Comparison of ENCODE assay signal across 8 cellular contexts in the genomic region with DNA sequence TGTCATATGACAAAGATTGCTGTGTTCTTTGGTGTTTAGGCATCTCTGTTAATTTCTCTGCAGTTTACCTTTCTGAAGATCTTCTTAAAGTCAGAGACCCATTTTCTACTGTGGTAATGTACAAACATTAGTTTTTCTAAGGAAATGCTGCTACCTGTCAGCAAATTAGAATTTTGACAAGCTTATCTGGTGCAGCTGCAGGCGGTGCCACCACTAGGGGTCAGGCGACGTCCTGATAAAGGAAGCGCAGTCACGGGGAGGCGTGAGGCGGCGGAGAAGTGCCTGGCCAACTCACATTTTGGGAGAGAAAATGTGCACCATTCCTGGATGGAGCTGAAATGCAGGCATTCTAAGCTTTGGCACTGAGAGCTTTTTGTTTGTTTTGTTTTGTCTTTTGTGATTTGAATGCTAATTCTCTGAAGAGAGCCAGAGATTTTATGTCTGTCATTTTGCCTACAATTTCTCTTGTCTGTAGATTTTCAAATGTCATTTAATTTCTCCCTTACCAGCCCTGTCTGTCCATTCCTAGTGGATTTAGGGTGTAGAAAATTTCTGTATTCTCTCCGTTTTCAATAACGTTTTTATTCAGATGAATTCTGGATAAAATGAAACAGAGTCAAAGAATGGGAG. TPM values are rescaled to one million over a fixed set of nuclear protein-coding genes. Genes with fewer than 3 reads are reported as not detected.
A peak's percentile ranks its signal among the peaks of the same experiment; 100 is the strongest.
DNase-seq lines count a peak whose midpoint lies in the region; ATAC-seq and TF ChIP-seq lines count a peak whose summit lies in the region.

No MANE protein-coding gene starts in this region.

- DNase-seq in GM04504 (ENCODE audit: low read depth), result peak; percentile 21
- peak; percentile 69 for DNase-seq in HCT116 (ENCODE audit: low read depth, low spot score)
- peak; percentile 62 for DNase-seq in NCI-H1048 (lab: John Stamatoyannopoulos, UW)
- peak; percentile 38 to 77 (median 62) for DNase-seq in T-helper 1 cell
- peak; percentile 47 for DNase-seq in activated naive CD8-positive, alpha-beta T cell treated with anti-CD3 and anti-CD28 coated beads, Interleukin-2, amount 50 U/mL, for 16 hours (ENCODE audit: low read depth, low spot score)
- peak; percentile 77 to 83 for DNase-seq in heart right ventricle
- DNase-seq in retinal pigment epithelial cell (ENCODE audit: low read depth), result no peak
- no peak for DNase-seq in GF-D8 (lab: John Stamatoyannopoulos, UW)

- no peak overlapping the region for H3K9ac ChIP-seq in HCT116 (ENCODE audit: low read length)

- TF ChIP-seq POLR2A in HCT116 (IDR thresholded peaks at IDR 0.05; ENCODE audit: borderline replicate concordance, extremely low read depth, insufficient read depth, insufficient read length), result no peak

- intact Hi-C loops in HCT116 (cut with micrococcal nuclease) (loop anchor here (1.0 to 5.0 kb wide), 3 partner anchors 77 to 494 kb away; no protein-coding TSS in a partner anchor), heart right ventricle (cut with DNase I) (loop anchor here in 8 of 10 donors (1.0 to 10.0 kb wide), 12 partner anchors 63 to 359 kb away; no protein-coding TSS in a partner anchor)

- no TSS peak for BruUV-seq in HCT116 (replicated peaks; lab: Mats Ljungman, UMichigan)

- H3K9me3 ChIP-seq in HCT116 (ENCODE audit: control insufficient read depth in 1 of 2, insufficient read depth in 1 of 2, low read depth in 1 of 2, low read length in 2 of 2) (no peaks in the 10 kb centered on the region), heart right ventricle (peaks cover 0 to 4% (median 0%) of the 10 kb centered on the region in 11 donors)

- H4K20me1 ChIP-seq in HCT116 (ENCODE audit: insufficient read depth), result no peaks in the 10 kb centered on the region

- CTCF ChIA-PET in HCT116 (lab: Charles Lee), result interaction anchor here (0.9 to 2.2 kb wide), 21 partner anchors 8 to 369 kb away, joined by 3 to 35 read pairs (median 4); a partner anchor contains a TSS

- TF ChIP-seq RAD21 in HCT116 (IDR thresholded peaks at IDR 0.05; ENCODE audit: low read depth), result peak; percentile 92

- H2AFZ ChIP-seq in HCT116 (ENCODE audit: low read depth, low read length, poor library complexity, severe bottlenecking), result peak overlapping the region; percentile 94

- no peaks in the 10 kb centered on the region for H3K27me3 ChIP-seq in HCT116 (ENCODE audit: insufficient read depth, low read length)
- H3K27me3 ChIP-seq in heart right ventricle, result peaks cover 0 to 14% (median 0%) of the 10 kb centered on the region in 7 donors

- H3K4me3 ChIP-seq in HCT116 (replicated peaks in 1 of 2; ENCODE audit: low read depth in 1 of 2, low read length in 2 of 2) (no peak overlapping the region), heart right ventricle (no peak overlapping the region), retinal pigment epithelial cell (ENCODE audit: low read length) (no peak overlapping the region)

- H3K79me2 ChIP-seq in HCT116 (ENCODE audit: insufficient read depth, low read length), result no peaks in the 10 kb centered on the region

- peak overlapping the region; percentile 29 for H3K4me2 ChIP-seq in HCT116 (ENCODE audit: low read length)

- no peak overlapping the region for H3K27ac ChIP-seq in HCT116 (ENCODE audit: low read depth, low read length)
- no peak overlapping the region for H3K27ac ChIP-seq in heart right ventricle

- ATAC-seq in HCT116, result peak; percentile 95
- ATAC-seq in heart right ventricle, result peak in 7 of 8 donors; percentile 81 to 91 (median 84)

- POLR2A ChIA-PET in HCT116 (lab: Charles Lee), result no interaction called here

- no peaks in the 10 kb centered on the region for H3K9me2 ChIP-seq in HCT116 (ENCODE audit: insufficient read depth)

- H3K4me1 ChIP-seq in HCT116 (ENCODE audit: control insufficient read depth in 1 of 2, insufficient read depth in 2 of 2, low read length in 2 of 2), result peaks cover 0 to 14% of the 10 kb centered on the region in 2 experiments; a peak in 2 of 4 replicates
- peaks cover 0 to 7% (median 0%) of the 10 kb centered on the region in 9 donors for H3K4me1 ChIP-seq in heart right ventricle

- TF ChIP-seq CTCF in HCT116 (IDR thresholded peaks at IDR 0.05 in 2 of 3, conservative IDR thresholded peaks at IDR 0.05 in 1 of 3; ENCODE audit: borderline replicate concordance in 1 of 3, insufficient read depth in 1 of 3, low read depth in 2 of 3, low read length in 2 of 3), result peak; percentile 81 to 98 (median 94)
- peak; percentile 84 to 96 (median 91) for TF ChIP-seq CTCF in heart right ventricle (IDR thresholded peaks at IDR 0.05)
- TF ChIP-seq CTCF in retinal pigment epithelial cell (conservative IDR thresholded peaks at IDR 0.05; ENCODE audit: low read depth, low read length), result peak; percentile 97

- H3K36me3 ChIP-seq in HCT116 (ENCODE audit: control insufficient read depth in 1 of 2, insufficient read depth in 2 of 2, low read length in 2 of 2) (no peaks in the 10 kb centered on the region), heart right ventricle (no peaks in the 10 kb centered on the region)

- WGBS in heart right ventricle, 2 donors, result 3 to 6% methylated on average over 10 of the region's 10 CpGs

- RAD21 ChIA-PET in HCT116 (lab: Charles Lee; ENCODE audit: low non-redundant PET in 1 of 2, low total read pairs in 2 of 2, uncharacterized antibody in 2 of 2, unreplicated experiment in 2 of 2), result interaction anchor here (0.6 to 1.8 kb wide), 4 partner anchors 66 to 77 kb away, joined by 3 to 9 read pairs (median 6); no protein-coding TSS in a partner anchor

TF ChIP-seq in HCT116, 20 proteins besides CTCF, POLR2A, EP300 and RAD21:
- TF ChIP-seq EGR1 (IDR thresholded peaks at IDR 0.05; ENCODE audit: low read depth), result no peak
- TF ChIP-seq POLR2AphosphoS5 (IDR thresholded peaks at IDR 0.05; ENCODE audit: low read depth, low read length), result no peak
- TF ChIP-seq, protein P1, sequence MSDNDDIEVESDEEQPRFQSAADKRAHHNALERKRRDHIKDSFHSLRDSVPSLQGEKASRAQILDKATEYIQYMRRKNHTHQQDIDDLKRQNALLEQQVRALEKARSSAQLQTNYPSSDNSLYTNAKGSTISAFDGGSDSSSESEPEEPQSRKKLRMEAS (IDR thresholded peaks at IDR 0.05), result no peak
- no peak for TF ChIP-seq FOSL1 (IDR thresholded peaks at IDR 0.05; ENCODE audit: low read depth)
- TF ChIP-seq, protein P2, sequence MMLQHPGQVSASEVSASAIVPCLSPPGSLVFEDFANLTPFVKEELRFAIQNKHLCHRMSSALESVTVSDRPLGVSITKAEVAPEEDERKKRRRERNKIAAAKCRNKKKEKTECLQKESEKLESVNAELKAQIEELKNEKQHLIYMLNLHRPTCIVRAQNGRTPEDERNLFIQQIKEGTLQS (IDR thresholded peaks at IDR 0.05), result no peak
- TF ChIP-seq ELF1 (IDR thresholded peaks at IDR 0.05; ENCODE audit: borderline replicate concordance, low read depth), result no peak
- TF ChIP-seq SRF (IDR thresholded peaks at IDR 0.05; ENCODE audit: low read depth), result no peak
- TF ChIP-seq ZFX (IDR thresholded peaks at IDR 0.05), result no peak
- no peak for TF ChIP-seq JUND (IDR thresholded peaks at IDR 0.05)
- TF ChIP-seq YY1 (IDR thresholded peaks at IDR 0.05; ENCODE audit: extremely low read depth, insufficient replicate concordance, low read depth, low read length), result no peak
- TF ChIP-seq, protein P3, sequence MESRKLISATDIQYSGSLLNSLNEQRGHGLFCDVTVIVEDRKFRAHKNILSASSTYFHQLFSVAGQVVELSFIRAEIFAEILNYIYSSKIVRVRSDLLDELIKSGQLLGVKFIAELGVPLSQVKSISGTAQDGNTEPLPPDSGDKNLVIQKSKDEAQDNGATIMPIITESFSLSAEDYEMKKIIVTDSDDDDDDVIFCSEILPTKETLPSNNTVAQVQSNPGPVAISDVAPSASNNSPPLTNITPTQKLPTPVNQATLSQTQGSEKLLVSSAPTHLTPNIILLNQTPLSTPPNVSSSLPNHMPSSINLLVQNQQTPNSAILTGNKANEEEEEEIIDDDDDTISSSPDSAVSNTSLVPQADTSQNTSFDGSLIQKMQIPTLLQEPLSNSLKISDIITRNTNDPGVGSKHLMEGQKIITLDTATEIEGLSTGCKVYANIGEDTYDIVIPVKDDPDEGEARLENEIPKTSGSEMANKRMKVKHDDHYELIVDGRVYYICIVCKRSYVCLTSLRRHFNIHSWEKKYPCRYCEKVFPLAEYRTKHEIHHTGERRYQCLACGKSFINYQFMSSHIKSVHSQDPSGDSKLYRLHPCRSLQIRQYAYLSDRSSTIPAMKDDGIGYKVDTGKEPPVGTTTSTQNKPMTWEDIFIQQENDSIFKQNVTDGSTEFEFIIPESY (IDR thresholded peaks at IDR 0.05; ENCODE audit: extremely low read depth, insufficient replicate concordance, low read length), result no peak
- TF ChIP-seq SIN3A (IDR thresholded peaks at IDR 0.05; ENCODE audit: low read depth), result no peak
- TF ChIP-seq ZNF274 (IDR thresholded peaks at IDR 0.05; ENCODE audit: low read depth, low read length), result no peak
- TF ChIP-seq SP1 (IDR thresholded peaks at IDR 0.05; ENCODE audit: low read depth), result no peak
- TF ChIP-seq TCF7L2 (IDR thresholded peaks at IDR 0.05; ENCODE audit: borderline replicate concordance, extremely low read depth, insufficient read depth, insufficient read length), result no peak

RNA-seq across cellular contexts. Expression of a gene that starts 24.9 kb away (rescaled TPM):
- total RNA-seq in HCT116 (2021; ENCODE audit: unreplicated experiment) (39.9 TPM), heart right ventricle (10 to 100 TPM; 11.5 to 30.7 (median 20.8) TPM)
- polyA plus RNA-seq in HCT116 (2012), result 46.6 and 62.1 TPM in 2 replicates
- 10 to 100 TPM in 1 of 2 donors, 1 to 10 TPM in 1; 6.1 to 16.0 TPM for polyA plus RNA-seq in heart right ventricle

Comparison
In these comparisons a context has a peak if more than half of its experiments do, and no peak if none do; other contexts are left out.
1. DNase-seq: peak in GM04504 (single experiment), HCT116 (single experiment), NCI-H1048 (single experiment), T-helper 1 cell (5 of 5), activated naive CD8-positive, alpha-beta T cell treated with anti-CD3 and anti-CD28 coated beads, Interleukin-2, amount 50 U/mL, for 16 hours (single experiment) and heart right ventricle (2 of 2); none in retinal pigment epithelial cell (single experiment) and GF-D8 (single experiment).
2. Peak in every context shown above with its lines, with median percentiles within 50 percentile points of each other: CTCF ChIP-seq.